Comparison of ENCODE assay signal across 8 cellular contexts in genomic region chr15:41773729-41774061, GRCh38. TPM values are rescaled to one million over a fixed set of nuclear protein-coding genes. Genes with fewer than 3 reads are reported as not detected.
DNase-seq lines count a peak whose midpoint lies in the region; ATAC-seq and TF ChIP-seq lines count a peak whose summit lies in the region.

No MANE protein-coding gene starts in this region.

- H3K27me3 ChIP-seq in SJCRH30 (no peaks in the 10 kb centered on the region), sigmoid colon (no peaks in the 10 kb centered on the region)

- TF ChIP-seq POLR2A in sigmoid colon (IDR thresholded peaks at IDR 0.05) = no peak

- intact Hi-C loops in sigmoid colon (cut with DNase I) = loop anchor here (1.0 to 10.0 kb wide), 5 partner anchors 38 to 169 kb away; partner anchors contain the start of genes JMJD7 and MGA

- H3K36me3 ChIP-seq in SJCRH30 (no peaks in the 10 kb centered on the region), sigmoid colon (peaks cover 0 to 8% (median 0%) of the 10 kb centered on the region in 4 donors)

- H3K27ac ChIP-seq in SJCRH30 = peak overlapping the region; percentile 28; the same call in 1 of the 2 replicates
- peak overlapping the region; percentile 87 to 94 (median 90) for H3K27ac ChIP-seq in sigmoid colon

- peak; percentile 0 for ATAC-seq in GM18498 (IDR thresholded peaks at IDR 0.05; ENCODE audit: unreplicated experiment)

- H3K4me3 ChIP-seq in SJCRH30 (peak overlapping the region; percentile 64), fibroblast of pulmonary artery (replicated peaks; ENCODE audit: low read depth, low read length) (peak overlapping the region; percentile 67), sigmoid colon (peak overlapping the region; percentile 65 to 87 (median 76))

- no peak for DNase-seq in SJCRH30
- DNase-seq in fibroblast of pulmonary artery (ENCODE audit: low read depth) = no peak
- DNase-seq in sigmoid colon = no peak
- no peak for DNase-seq in AML-193 (lab: John Stamatoyannopoulos, UW)
- DNase-seq in AG20443 (ENCODE audit: low spot score) = no peak
- no peak for DNase-seq in GOT3 (lab: John Stamatoyannopoulos, UW)
- DNase-seq in stimulated activated CD4-positive, alpha-beta T cell treated with anti-CD3 and anti-CD28 coated beads, Interleukin-12 subunit alpha, Interleukin-12 subunit beta, amount 100 ng/mL, for 4 hours = no peak

- H3K9me3 ChIP-seq in SJCRH30 (replicated peaks) (no peaks in the 10 kb centered on the region), sigmoid colon (no peaks in the 10 kb centered on the region)

- TF ChIP-seq EP300 in sigmoid colon (IDR thresholded peaks at IDR 0.05) = no peak

- WGBS in sigmoid colon, 2 donors = 3 to 4% methylated on average over 7 of the region's 7 CpGs

- H3K4me1 ChIP-seq in SJCRH30 (peaks cover 19% of the 10 kb centered on the region), sigmoid colon (peaks cover 0 to 49% (median 44%) of the 10 kb centered on the region in 4 donors)

- TF ChIP-seq CTCF in fibroblast of pulmonary artery (IDR thresholded peaks at IDR 0.05; ENCODE audit: low read length, missing control alignments) (no peak), sigmoid colon (IDR thresholded peaks at IDR 0.05) (no peak)

RNA-seq across cellular contexts. Expression of gene MAPKBP1, which starts 0.6 kb away (rescaled TPM):
- total RNA-seq in SJCRH30 (2014; rRNA removed; shearing (Covaris generic)) = 10.9 and 14.5 TPM in 2 replicates
- 10 to 100 TPM; 15.0 to 42.7 (median 22.3) TPM for total RNA-seq in sigmoid colon
- 1 to 10 TPM; 2.3 to 9.5 (median 3.0) TPM for polyA plus RNA-seq in sigmoid colon

RNA-seq across cellular contexts. Expression of gene JMJD7, which starts 54.2 kb away (rescaled TPM):
- total RNA-seq in SJCRH30 (2014; rRNA removed; shearing (Covaris generic)) = 7.0 and 7.5 TPM in 2 replicates
- total RNA-seq in sigmoid colon = 10 to 100 TPM in 3 of 4 donors, 1 to 10 TPM in 1; 9.7 to 14.0 (median 12.1) TPM
- polyA plus RNA-seq in sigmoid colon = 10 to 100 TPM in 2 of 3 donors, 1 to 10 TPM in 1; 9.5 to 12.4 (median 10.2) TPM
